ENCODE assay signal across 8 cellular contexts in genomic region chr19:14452303-14452702, GRCh38. TPM values are rescaled to one million over a fixed set of nuclear protein-coding genes. Genes with fewer than 3 reads are reported as not detected.
"Had no signal": no experiment of that assay in that cellular context is flagged by ENCODE, and none has a peak within 500 bp of the region (broad histone marks: within the 10 kb centered on the region; RNA-seq: fewer than 3 reads in every experiment).

No MANE protein-coding gene starts in this region.

RNA-seq across cellular contexts. Expression of gene PTGER1, which starts 22.9 kb away (rescaled TPM):
- total RNA-seq: naive thymus-derived CD8-positive, alpha-beta T cell; occipital lobe; omental fat pad; right atrium auricular region; skeletal muscle tissue had no signal
- polyA plus RNA-seq: naive thymus-derived CD8-positive, alpha-beta T cell; neural cell; ovary; right cardiac atrium had no signal
